Comparison of ENCODE assay signal across 1 cellular context in the genomic region with DNA sequence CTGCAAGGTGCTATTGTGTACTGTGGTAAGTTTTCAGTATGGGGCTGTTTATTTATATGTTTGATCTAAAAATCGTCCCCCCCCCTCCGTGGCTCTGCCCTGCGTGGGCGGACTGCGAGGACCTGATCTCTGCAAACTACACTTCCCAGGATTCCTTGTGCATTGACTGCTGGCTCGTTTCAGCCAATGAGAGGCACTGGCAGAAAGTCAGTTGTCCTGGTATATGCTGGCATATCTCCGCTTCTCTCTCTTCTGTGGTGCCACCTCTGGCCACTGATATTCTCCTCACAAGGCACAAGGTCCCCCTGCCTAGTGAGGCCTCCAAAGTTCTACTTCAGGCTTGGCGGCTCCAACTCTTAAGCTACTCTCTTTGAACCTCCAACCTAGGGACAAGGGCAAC.
TF ChIP-seq lines count a peak whose summit lies in the region.

No MANE protein-coding gene starts in this region.

TF ChIP-seq in SK-N-SH treated with all-trans-retinoic acid at 6 μM for 48 hours, 23 proteins besides CTCF, POLR2A, EP300 and RAD21 (continued from another document):
- TF ChIP-seq, protein P1, sequence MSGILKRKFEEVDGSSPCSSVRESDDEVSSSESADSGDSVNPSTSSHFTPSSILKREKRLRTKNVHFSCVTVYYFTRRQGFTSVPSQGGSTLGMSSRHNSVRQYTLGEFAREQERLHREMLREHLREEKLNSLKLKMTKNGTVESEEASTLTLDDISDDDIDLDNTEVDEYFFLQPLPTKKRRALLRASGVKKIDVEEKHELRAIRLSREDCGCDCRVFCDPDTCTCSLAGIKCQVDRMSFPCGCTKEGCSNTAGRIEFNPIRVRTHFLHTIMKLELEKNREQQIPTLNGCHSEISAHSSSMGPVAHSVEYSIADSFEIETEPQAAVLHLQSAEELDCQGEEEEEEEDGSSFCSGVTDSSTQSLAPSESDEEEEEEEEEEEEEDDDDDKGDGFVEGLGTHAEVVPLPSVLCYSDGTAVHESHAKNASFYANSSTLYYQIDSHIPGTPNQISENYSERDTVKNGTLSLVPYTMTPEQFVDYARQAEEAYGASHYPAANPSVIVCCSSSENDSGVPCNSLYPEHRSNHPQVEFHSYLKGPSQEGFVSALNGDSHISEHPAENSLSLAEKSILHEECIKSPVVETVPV (CRISPR knock-in tag; IDR thresholded peaks at IDR 0.05), result no peak
- TF ChIP-seq ARNTL (CRISPR knock-in tag; IDR thresholded peaks at IDR 0.05; ENCODE audit: borderline replicate concordance, low read depth) (no peak), ZFP3 (CRISPR knock-in tag; IDR thresholded peaks at IDR 0.05) (no peak), ZNF8 (CRISPR knock-in tag; IDR thresholded peaks at IDR 0.05) (no peak)
- TF ChIP-seq, protein P2, sequence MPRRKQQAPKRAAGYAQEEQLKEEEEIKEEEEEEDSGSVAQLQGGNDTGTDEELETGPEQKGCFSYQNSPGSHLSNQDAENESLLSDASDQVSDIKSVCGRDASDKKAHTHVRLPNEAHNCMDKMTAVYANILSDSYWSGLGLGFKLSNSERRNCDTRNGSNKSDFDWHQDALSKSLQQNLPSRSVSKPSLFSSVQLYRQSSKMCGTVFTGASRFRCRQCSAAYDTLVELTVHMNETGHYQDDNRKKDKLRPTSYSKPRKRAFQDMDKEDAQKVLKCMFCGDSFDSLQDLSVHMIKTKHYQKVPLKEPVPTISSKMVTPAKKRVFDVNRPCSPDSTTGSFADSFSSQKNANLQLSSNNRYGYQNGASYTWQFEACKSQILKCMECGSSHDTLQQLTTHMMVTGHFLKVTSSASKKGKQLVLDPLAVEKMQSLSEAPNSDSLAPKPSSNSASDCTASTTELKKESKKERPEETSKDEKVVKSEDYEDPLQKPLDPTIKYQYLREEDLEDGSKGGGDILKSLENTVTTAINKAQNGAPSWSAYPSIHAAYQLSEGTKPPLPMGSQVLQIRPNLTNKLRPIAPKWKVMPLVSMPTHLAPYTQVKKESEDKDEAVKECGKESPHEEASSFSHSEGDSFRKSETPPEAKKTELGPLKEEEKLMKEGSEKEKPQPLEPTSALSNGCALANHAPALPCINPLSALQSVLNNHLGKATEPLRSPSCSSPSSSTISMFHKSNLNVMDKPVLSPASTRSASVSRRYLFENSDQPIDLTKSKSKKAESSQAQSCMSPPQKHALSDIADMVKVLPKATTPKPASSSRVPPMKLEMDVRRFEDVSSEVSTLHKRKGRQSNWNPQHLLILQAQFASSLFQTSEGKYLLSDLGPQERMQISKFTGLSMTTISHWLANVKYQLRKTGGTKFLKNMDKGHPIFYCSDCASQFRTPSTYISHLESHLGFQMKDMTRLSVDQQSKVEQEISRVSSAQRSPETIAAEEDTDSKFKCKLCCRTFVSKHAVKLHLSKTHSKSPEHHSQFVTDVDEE (CRISPR knock-in tag; IDR thresholded peaks at IDR 0.05), result no peak
